Comparison of ENCODE assay signal across 8 cellular contexts in genomic region chr5:59188415-59189225, GRCh38.
DNase-seq lines count a peak whose midpoint lies in the region; TF ChIP-seq lines count a peak whose summit lies in the region.

No MANE protein-coding gene starts in this region.

- DNase-seq in AG20443 (ENCODE audit: low spot score), result peak; percentile 79
- peak; percentile 15 for DNase-seq in GM19240 (ENCODE audit: insufficient read length, low spot score)
- peak; percentile 41 for DNase-seq in HPDE6-E6E7 (ENCODE audit: extremely low spot score)
- DNase-seq in OCI-M1 (lab: John Stamatoyannopoulos, UW), result peak; percentile 86
- peak; percentile 55 for DNase-seq in activated T-cell treated with anti-CD3 and anti-CD28 coated beads, Interleukin-2, amount 50 U/mL, for 1 hour
- DNase-seq in erythroblast (lab: John Stamatoyannopoulos, UW), result peak; percentile 72 to 80
- peak; percentile 65 for DNase-seq in myocyte (ENCODE audit: low read depth)
- peak; percentile 26 to 35 for DNase-seq in stimulated activated CD8-positive, alpha-beta memory T cell treated with anti-CD3 and anti-CD28 coated beads, Interleukin-7, amount 100 ng/mL, for 4 hours (ENCODE audit: low read depth in 2 of 2)

- TF ChIP-seq POLR2A in erythroblast (IDR thresholded peaks at IDR 0.05; ENCODE audit: low read length), result no peak

Comparison
In these comparisons a context has a peak if more than half of its experiments do, and no peak if none do; other contexts are left out.
1. Peak in every context shown above with its lines: DNase-seq.
2. DNase-seq: peak in every context shown above with its lines; median percentile 86 in OCI-M1; 79 in AG20443; 76 in erythroblast; 65 in myocyte; 55 in activated T-cell treated with anti-CD3 and anti-CD28 coated beads, Interleukin-2, amount 50 U/mL, for 1 hour; 41 in HPDE6-E6E7; 30 in stimulated activated CD8-positive, alpha-beta memory T cell treated with anti-CD3 and anti-CD28 coated beads, Interleukin-7, amount 100 ng/mL, for 4 hours; 15 in GM19240.